Comparison of ENCODE assay signal across 19 cellular contexts in genomic region chr5:68995847-68996204, GRCh38.
"Had no signal": no experiment of that assay in that cellular context is flagged by ENCODE, and none has a peak within 500 bp of the region (broad histone marks: within the 10 kb centered on the region; RNA-seq: fewer than 3 reads in every experiment).

No MANE protein-coding gene starts in this region.

- H3K27ac ChIP-seq: colonic mucosa, hepatocyte, spleen had no signal

- H3K79me2 ChIP-seq: hepatocyte had no signal

- H3K9me3 Mint-ChIP-seq: stimulated activated naive B cell treated with anti-CD40 and anti-IgM and Interleukin-4, amounts not matched to agents 10 μg/mL and 1 μg/mL and 100 μg/mL, for 72 hours had no signal

- H3K4me3 Mint-ChIP-seq: naive B cell; neural crest cell; stimulated activated naive B cell treated with anti-CD40 and anti-IgM and Interleukin-4, amounts not matched to agents 10 μg/mL and 1 μg/mL and 100 μg/mL, for 72 hours had no signal

- H3K27ac Mint-ChIP-seq: naive B cell; stimulated activated naive B cell treated with anti-CD40 and anti-IgM and Interleukin-4, amounts not matched to agents 10 μg/mL and 1 μg/mL and 100 μg/mL, for 72 hours had no signal

- H3K4me2 ChIP-seq: hepatocyte had no signal

- DNase-seq: colonic mucosa; dermis blood vessel endothelial cell; foreskin melanocyte; head of caudate nucleus; left colon; left ventricle myocardium superior; mesendoderm; naive B cell; posterior cingulate gyrus; spleen; stimulated activated CD4-positive, alpha-beta T cell treated with anti-CD3 and anti-CD28 coated beads, Interleukin-15, amount 100 ng/mL, for 24 hours; stimulated activated CD4-positive, alpha-beta T cell treated with anti-CD3 and anti-CD28 coated beads, Interleukin-1b, Interleukin-23, amount 100 ng/mL, for 48 hours; stimulated activated CD4-positive, alpha-beta T cell treated with anti-CD3 and anti-CD28 coated beads, Interleukin-4, amount 100 ng/mL, for 24 hours; stimulated activated naive B cell treated with anti-CD40 and anti-IgM and Interleukin-4, amounts not matched to agents 10 μg/mL and 1 μg/mL and 100 μg/mL, for 72 hours; trophoblast cell had no signal

- H3K36me3 ChIP-seq: colonic mucosa, spleen had no signal

- H3K27me3 ChIP-seq: colonic mucosa, hepatocyte, spleen had no signal

- H3K4me3 ChIP-seq: colonic mucosa, hepatocyte, lung, spleen had no signal

- H3K36me3 Mint-ChIP-seq: naive B cell; stimulated activated naive B cell treated with anti-CD40 and anti-IgM and Interleukin-4, amounts not matched to agents 10 μg/mL and 1 μg/mL and 100 μg/mL, for 72 hours had no signal

- ATAC-seq: left colon; left ventricle myocardium superior; sciatic nerve; stimulated activated naive B cell treated with anti-CD40 and anti-IgM and Interleukin-4, amounts not matched to agents 10 μg/mL and 1 μg/mL and 100 μg/mL, for 72 hours had no signal

- H3K4me1 Mint-ChIP-seq: naive B cell; stimulated activated naive B cell treated with anti-CD40 and anti-IgM and Interleukin-4, amounts not matched to agents 10 μg/mL and 1 μg/mL and 100 μg/mL, for 72 hours had no signal

- H3K9me3 ChIP-seq: colonic mucosa, spleen had no signal

- H3K4me1 ChIP-seq: colonic mucosa, spleen had no signal

- H2AFZ ChIP-seq: hepatocyte had no signal
